ENCODE assay signal across 1 cellular context in the genomic region with DNA sequence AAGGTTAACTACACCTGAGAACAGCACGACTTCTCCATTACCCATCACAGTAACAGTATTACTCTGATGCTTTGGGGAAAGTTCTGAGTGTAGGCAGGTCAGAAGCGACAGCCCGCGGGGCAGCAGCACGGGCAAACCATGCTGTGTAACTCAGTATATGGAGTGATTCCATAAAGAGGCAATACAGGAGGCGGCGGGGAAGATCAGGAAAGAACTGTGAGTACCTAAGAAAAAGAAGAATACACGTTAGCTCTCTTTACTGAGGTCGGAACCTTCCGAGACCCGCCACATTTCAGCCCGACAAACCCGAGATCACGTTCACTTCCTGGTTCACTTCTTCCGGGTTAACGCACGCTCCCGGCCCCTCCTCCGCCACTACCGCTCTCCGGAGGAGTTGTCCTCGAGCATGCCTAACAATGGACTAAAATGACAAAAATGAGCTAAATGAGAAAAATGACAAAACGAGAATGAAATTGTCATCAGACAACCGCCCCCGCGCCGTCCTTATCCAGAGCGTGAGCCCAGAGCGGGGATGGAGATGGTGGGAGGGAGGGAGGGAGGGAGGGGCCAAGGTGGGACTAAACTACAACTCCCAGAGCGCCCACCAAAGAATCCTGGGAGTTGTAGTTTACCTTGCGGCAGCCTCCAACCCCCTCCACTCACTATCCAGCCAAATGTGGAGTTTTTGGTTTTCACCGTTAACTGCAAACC.
TF ChIP-seq lines count a peak whose summit lies in the region.

Gene MTRF1, minus strand, starts transcription at position 316 of the 711 bp plus-strand sequence. CDS start 2,669 bp downstream, outside the sequence.

TF ChIP-seq in HepG2, 621 proteins besides CTCF, POLR2A, EP300 and RAD21 (continued from another document and continues in another):
- TF ChIP-seq ZNF530 (CRISPR knock-in tag; IDR thresholded peaks at IDR 0.05; ENCODE audit: low read depth): no peak
- TF ChIP-seq POGZ (CRISPR knock-in tag; IDR thresholded peaks at IDR 0.05): peak; percentile 39; the same call in 1 of the 2 replicates
- TF ChIP-seq TFE3 (CRISPR knock-in tag; IDR thresholded peaks at IDR 0.05): no peak
- TF ChIP-seq RORA (CRISPR knock-in tag; IDR thresholded peaks at IDR 0.05): no peak
- TF ChIP-seq PCBP2 (optimal IDR thresholded peaks at IDR 0.05; ENCODE audit: low read depth, low read length, poor library complexity, severe bottlenecking): no peak
- TF ChIP-seq FOXM1 (CRISPR knock-in tag; IDR thresholded peaks at IDR 0.05): no peak
- TF ChIP-seq, protein P1, sequence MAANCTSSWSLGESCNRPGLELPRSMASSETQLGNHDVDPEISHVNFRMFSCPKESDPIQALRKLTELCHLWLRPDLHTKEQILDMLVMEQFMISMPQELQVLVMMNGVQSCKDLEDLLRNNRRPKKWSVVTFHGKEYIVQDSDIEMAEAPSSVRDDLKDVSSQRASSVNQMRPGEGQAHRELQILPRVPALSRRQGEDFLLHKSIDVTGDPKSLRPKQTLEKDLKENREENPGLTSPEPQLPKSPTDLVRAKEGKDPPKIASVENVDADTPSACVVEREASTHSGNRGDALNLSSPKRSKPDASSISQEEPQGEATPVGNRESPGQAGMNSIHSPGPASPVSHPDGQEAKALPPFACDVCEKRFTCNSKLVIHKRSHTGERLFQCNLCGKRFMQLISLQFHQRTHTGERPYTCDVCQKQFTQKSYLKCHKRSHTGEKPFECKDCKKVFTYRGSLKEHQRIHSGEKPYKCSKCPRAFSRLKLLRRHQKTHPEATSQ (CRISPR knock-in tag; IDR thresholded peaks at IDR 0.05; ENCODE audit: borderline replicate concordance): no peak
- TF ChIP-seq ZNF766 (CRISPR knock-in tag; IDR thresholded peaks at IDR 0.05; ENCODE audit: borderline replicate concordance): no peak
- TF ChIP-seq POLR2G (IDR thresholded peaks at IDR 0.05; ENCODE audit: low read depth, low read length): peak; percentile 78
- TF ChIP-seq FOXO1 (CRISPR knock-in tag; IDR thresholded peaks at IDR 0.05): 0 out of 2 replicates have a peak, but pooled peaks have one; percentile 20
- no peak for TF ChIP-seq ZNF614 (CRISPR knock-in tag; IDR thresholded peaks at IDR 0.05; ENCODE audit: borderline replicate concordance)
- TF ChIP-seq, protein P2, sequence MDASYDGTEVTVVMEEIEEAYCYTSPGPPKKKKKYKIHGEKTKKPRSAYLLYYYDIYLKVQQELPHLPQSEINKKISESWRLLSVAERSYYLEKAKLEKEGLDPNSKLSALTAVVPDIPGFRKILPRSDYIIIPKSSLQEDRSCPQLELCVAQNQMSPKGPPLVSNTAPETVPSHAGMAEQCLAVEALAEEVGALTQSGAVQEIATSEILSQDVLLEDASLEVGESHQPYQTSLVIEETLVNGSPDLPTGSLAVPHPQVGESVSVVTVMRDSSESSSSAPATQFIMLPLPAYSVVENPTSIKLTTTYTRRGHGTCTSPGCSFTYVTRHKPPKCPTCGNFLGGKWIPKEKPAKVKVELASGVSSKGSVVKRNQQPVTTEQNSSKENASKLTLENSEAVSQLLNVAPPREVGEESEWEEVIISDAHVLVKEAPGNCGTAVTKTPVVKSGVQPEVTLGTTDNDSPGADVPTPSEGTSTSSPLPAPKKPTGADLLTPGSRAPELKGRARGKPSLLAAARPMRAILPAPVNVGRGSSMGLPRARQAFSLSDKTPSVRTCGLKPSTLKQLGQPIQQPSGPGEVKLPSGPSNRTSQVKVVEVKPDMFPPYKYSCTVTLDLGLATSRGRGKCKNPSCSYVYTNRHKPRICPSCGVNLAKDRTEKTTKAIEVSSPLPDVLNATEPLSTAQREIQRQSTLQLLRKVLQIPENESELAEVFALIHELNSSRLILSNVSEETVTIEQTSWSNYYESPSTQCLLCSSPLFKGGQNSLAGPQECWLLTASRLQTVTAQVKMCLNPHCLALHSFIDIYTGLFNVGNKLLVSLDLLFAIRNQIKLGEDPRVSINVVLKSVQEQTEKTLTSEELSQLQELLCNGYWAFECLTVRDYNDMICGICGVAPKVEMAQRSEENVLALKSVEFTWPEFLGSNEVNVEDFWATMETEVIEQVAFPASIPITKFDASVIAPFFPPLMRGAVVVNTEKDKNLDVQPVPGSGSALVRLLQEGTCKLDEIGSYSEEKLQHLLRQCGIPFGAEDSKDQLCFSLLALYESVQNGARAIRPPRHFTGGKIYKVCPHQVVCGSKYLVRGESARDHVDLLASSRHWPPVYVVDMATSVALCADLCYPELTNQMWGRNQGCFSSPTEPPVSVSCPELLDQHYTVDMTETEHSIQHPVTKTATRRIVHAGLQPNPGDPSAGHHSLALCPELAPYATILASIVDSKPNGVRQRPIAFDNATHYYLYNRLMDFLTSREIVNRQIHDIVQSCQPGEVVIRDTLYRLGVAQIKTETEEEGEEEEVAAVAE (CRISPR knock-in tag; IDR thresholded peaks at IDR 0.05; ENCODE audit: borderline replicate concordance): 0 out of 2 replicates have a peak, but pooled peaks have one; percentile 47
- TF ChIP-seq MIER3 (CRISPR knock-in tag; IDR thresholded peaks at IDR 0.05; ENCODE audit: borderline replicate concordance): peak; percentile 47; the same call in 1 of the 2 replicates
- peak; percentile 52; the same call in 1 of the 2 replicates for TF ChIP-seq MXD4 (CRISPR knock-in tag; IDR thresholded peaks at IDR 0.05)
- TF ChIP-seq ISL2 (CRISPR knock-in tag; IDR thresholded peaks at IDR 0.05): no peak
- TF ChIP-seq FUBP1 (CRISPR knock-in tag; IDR thresholded peaks at IDR 0.05; ENCODE audit: borderline replicate concordance): no peak
- TF ChIP-seq IKZF5 (CRISPR knock-in tag; IDR thresholded peaks at IDR 0.05): 0 out of 2 replicates have a peak, but pooled peaks have one; percentile 47
- no peak for TF ChIP-seq ZNF652 (CRISPR knock-in tag; IDR thresholded peaks at IDR 0.05; ENCODE audit: borderline replicate concordance, low read depth)
- no peak for TF ChIP-seq HMG20B (CRISPR knock-in tag; conservative IDR thresholded peaks at IDR 0.05)
- no peak for TF ChIP-seq ZNF720 (CRISPR knock-in tag; IDR thresholded peaks at IDR 0.05)
- no peak for TF ChIP-seq HMG20A (CRISPR knock-in tag; IDR thresholded peaks at IDR 0.05; ENCODE audit: borderline replicate concordance)
- no peak for TF ChIP-seq HNRNPLL (IDR thresholded peaks at IDR 0.05; ENCODE audit: low read depth, low read length, poor library complexity, severe bottlenecking)
- TF ChIP-seq ZKSCAN8 (CRISPR knock-in tag; IDR thresholded peaks at IDR 0.05; ENCODE audit: borderline replicate concordance): no peak
- no peak for TF ChIP-seq ATF7 (IDR thresholded peaks at IDR 0.05)
- TF ChIP-seq ATF7 (CRISPR knock-in tag; IDR thresholded peaks at IDR 0.05): no peak
- no peak for TF ChIP-seq ZXDC (CRISPR knock-in tag; IDR thresholded peaks at IDR 0.05)
- TF ChIP-seq, protein P3, sequence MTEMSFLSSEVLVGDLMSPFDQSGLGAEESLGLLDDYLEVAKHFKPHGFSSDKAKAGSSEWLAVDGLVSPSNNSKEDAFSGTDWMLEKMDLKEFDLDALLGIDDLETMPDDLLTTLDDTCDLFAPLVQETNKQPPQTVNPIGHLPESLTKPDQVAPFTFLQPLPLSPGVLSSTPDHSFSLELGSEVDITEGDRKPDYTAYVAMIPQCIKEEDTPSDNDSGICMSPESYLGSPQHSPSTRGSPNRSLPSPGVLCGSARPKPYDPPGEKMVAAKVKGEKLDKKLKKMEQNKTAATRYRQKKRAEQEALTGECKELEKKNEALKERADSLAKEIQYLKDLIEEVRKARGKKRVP (CRISPR knock-in tag; IDR thresholded peaks at IDR 0.05): peak in 1 of 2 experiments; percentile 20; a peak in 1 of 4 replicates
- TF ChIP-seq PITX1 (CRISPR knock-in tag; IDR thresholded peaks at IDR 0.05): no peak
- TF ChIP-seq MYPOP (CRISPR knock-in tag; IDR thresholded peaks at IDR 0.05): 0 out of 2 replicates have a peak, but pooled peaks have one; percentile 46
- TF ChIP-seq GATAD2A (CRISPR knock-in tag; IDR thresholded peaks at IDR 0.05): peak; percentile 28; the same call in 1 of the 2 replicates
- TF ChIP-seq HCFC1 (IDR thresholded peaks at IDR 0.05; ENCODE audit: low read depth, low read length): peak; percentile 75
- TF ChIP-seq KDM2A (CRISPR knock-in tag; IDR thresholded peaks at IDR 0.05; ENCODE audit: borderline replicate concordance, low read depth): peak; percentile 68; the same call in 1 of the 2 replicates
- TF ChIP-seq HNF1B (CRISPR knock-in tag; IDR thresholded peaks at IDR 0.05): no peak
